In genomic region chr3:155886915-155887314, GRCh38 we compare ENCODE assay signal across 20 cellular contexts. TPM values are rescaled to one million over a fixed set of nuclear protein-coding genes. Genes with fewer than 3 reads are reported as not detected.
A peak's percentile ranks its signal among the peaks of the same experiment; 100 is the strongest.
DNase-seq lines count a peak whose midpoint lies in the region; ATAC-seq and TF ChIP-seq lines count a peak whose summit lies in the region.
"Had no signal": no experiment of that assay in that cellular context is flagged by ENCODE, and none has a peak within 500 bp of the region (broad histone marks: within the 10 kb centered on the region; RNA-seq: fewer than 3 reads in every experiment).

No MANE protein-coding gene starts in this region.

- peaks cover 57% of the 10 kb centered on the region for H3K4me1 Mint-ChIP-seq in activated CD8-positive, alpha-beta T cell treated with anti-CD3 and anti-CD28 coated beads for 36 hours (ENCODE audit: low read depth)
- H3K4me1 Mint-ChIP-seq in activated CD8-positive, alpha-beta T cell treated with anti-CD3 and anti-CD28 coated beads, Interleukin-2, amount 10 ng/mL, durations not matched to agents 7 days and 5 days (ENCODE audit: low read depth) = peaks cover 29% of the 10 kb centered on the region
- H3K4me1 Mint-ChIP-seq in stimulated activated naive CD8-positive, alpha-beta T cell treated with anti-CD3 and anti-CD28 coated beads, Interleukin-15, amount 100 ng/mL, for 72 hours = peaks cover 51% of the 10 kb centered on the region
- peaks cover 40% of the 10 kb centered on the region for H3K4me1 Mint-ChIP-seq in activated T-helper 2 cell treated with anti-CD3 and anti-CD28 coated beads, Interferon-gamma antibody, Interleukin-2, Interleukin-4, amounts not matched to agents 10 μg/mL and 5 μg/mL and 100 μg/mL, durations not matched to agents 14 hours and 24 hours and 36 hours (ENCODE audit: low read depth)
- H3K4me1 Mint-ChIP-seq in Calu3 (ENCODE audit: low read depth, unreplicated experiment) = peaks cover 53% of the 10 kb centered on the region

- ATAC-seq in activated CD8-positive, alpha-beta T cell treated with anti-CD3 and anti-CD28 coated beads for 36 hours = no peak
- ATAC-seq in activated CD8-positive, alpha-beta T cell treated with anti-CD3 and anti-CD28 coated beads, Interleukin-2, amount 10 ng/mL, durations not matched to agents 7 days and 5 days = no peak
- ATAC-seq in stimulated activated naive CD8-positive, alpha-beta T cell treated with anti-CD3 and anti-CD28 coated beads, Interleukin-15, Interleukin-2, amounts not matched to agents 100 U/mL and 50 U/mL, for 24 hours = peak; percentile 9
- no peak for ATAC-seq in stimulated activated naive CD8-positive, alpha-beta T cell treated with anti-CD3 and anti-CD28 coated beads, Interleukin-15, amount 100 ng/mL, for 72 hours
- no peak for ATAC-seq in left colon
- ATAC-seq: A549 had no signal

- no peaks in the 10 kb centered on the region for H3K9me3 Mint-ChIP-seq in activated CD8-positive, alpha-beta T cell treated with anti-CD3 and anti-CD28 coated beads for 36 hours
- no peaks in the 10 kb centered on the region for H3K9me3 Mint-ChIP-seq in activated CD8-positive, alpha-beta T cell treated with anti-CD3 and anti-CD28 coated beads, Interleukin-2, amount 10 ng/mL, durations not matched to agents 7 days and 5 days (ENCODE audit: insufficient read depth)
- H3K9me3 Mint-ChIP-seq in stimulated activated naive CD8-positive, alpha-beta T cell treated with anti-CD3 and anti-CD28 coated beads, Interleukin-15, amount 100 ng/mL, for 72 hours = no peaks in the 10 kb centered on the region
- no peaks in the 10 kb centered on the region for H3K9me3 Mint-ChIP-seq in activated T-helper 2 cell treated with anti-CD3 and anti-CD28 coated beads, Interferon-gamma antibody, Interleukin-2, Interleukin-4, amounts not matched to agents 10 μg/mL and 5 μg/mL and 100 μg/mL, durations not matched to agents 14 hours and 24 hours and 36 hours
- H3K9me3 Mint-ChIP-seq in Calu3 (ENCODE audit: low read depth, unreplicated experiment) = no peaks in the 10 kb centered on the region
- H3K9me3 Mint-ChIP-seq: CD4-positive, alpha-beta memory T cell had no signal

- no peak overlapping the region for H3K4me3 Mint-ChIP-seq in activated CD8-positive, alpha-beta T cell treated with anti-CD3 and anti-CD28 coated beads for 36 hours
- H3K4me3 Mint-ChIP-seq in activated CD8-positive, alpha-beta T cell treated with anti-CD3 and anti-CD28 coated beads, Interleukin-2, amount 10 ng/mL, durations not matched to agents 7 days and 5 days = no peak overlapping the region
- H3K4me3 Mint-ChIP-seq in stimulated activated naive CD8-positive, alpha-beta T cell treated with anti-CD3 and anti-CD28 coated beads, Interleukin-15, amount 100 ng/mL, for 72 hours = no peak overlapping the region
- H3K4me3 Mint-ChIP-seq in activated T-helper 2 cell treated with anti-CD3 and anti-CD28 coated beads, Interferon-gamma antibody, Interleukin-2, Interleukin-4, amounts not matched to agents 10 μg/mL and 5 μg/mL and 100 μg/mL, durations not matched to agents 14 hours and 24 hours and 36 hours (ENCODE audit: low read depth) = no peak overlapping the region
- no peak overlapping the region for H3K4me3 Mint-ChIP-seq in Calu3 (ENCODE audit: low read depth, unreplicated experiment)
- H3K4me3 Mint-ChIP-seq: CD4-positive, alpha-beta memory T cell had no signal

- CTCF ChIA-PET in activated CD8-positive, alpha-beta T cell treated with anti-CD3 and anti-CD28 coated beads for 36 hours (lab: Charles Lee) = no interaction called here
- CTCF ChIA-PET in activated CD8-positive, alpha-beta T cell treated with anti-CD3 and anti-CD28 coated beads, Interleukin-2, amount 10 ng/mL, durations not matched to agents 7 days and 5 days (lab: Charles Lee) = interaction anchor here (1.3 to 2.2 kb wide), 2 partner anchors 17 to 81 kb away, joined by 5 to 11 read pairs; partner anchors contain the start of gene C3orf33
- CTCF ChIA-PET in Calu3 (lab: Charles Lee) = interaction anchor here (0.6 kb wide), 1 partner anchor 9 kb away, joined by 5 read pairs; no protein-coding TSS in a partner anchor

- TF ChIP-seq CTCF in activated CD8-positive, alpha-beta T cell treated with anti-CD3 and anti-CD28 coated beads for 36 hours (IDR thresholded peaks at IDR 0.05) = no peak
- TF ChIP-seq CTCF in Calu3 (IDR thresholded peaks at IDR 0.05; ENCODE audit: unreplicated experiment) = no peak

- no peak for DNase-seq in activated CD8-positive, alpha-beta T cell treated with anti-CD3 and anti-CD28 coated beads for 36 hours
- no peak for DNase-seq in activated CD8-positive, alpha-beta T cell treated with anti-CD3 and anti-CD28 coated beads, Interleukin-2, amount 10 ng/mL, durations not matched to agents 7 days and 5 days
- no peak for DNase-seq in stimulated activated naive CD8-positive, alpha-beta T cell treated with anti-CD3 and anti-CD28 coated beads, Interleukin-15, Interleukin-2, amounts not matched to agents 100 U/mL and 50 U/mL, for 24 hours
- DNase-seq in stimulated activated naive CD8-positive, alpha-beta T cell treated with anti-CD3 and anti-CD28 coated beads, Interleukin-15, amount 100 ng/mL, for 72 hours = no peak
- DNase-seq in activated T-helper 2 cell treated with anti-CD3 and anti-CD28 coated beads, Interferon-gamma antibody, Interleukin-2, Interleukin-4, amounts not matched to agents 10 μg/mL and 5 μg/mL and 100 μg/mL, durations not matched to agents 14 hours and 24 hours and 36 hours (ENCODE audit: low spot score) = no peak
- DNase-seq in left colon (no peak), Calu3 (no peak), D341Med (ENCODE audit: low spot score) (no peak)
- DNase-seq: CD4-positive, alpha-beta memory T cell; DMS79; HCEC 1CT; NCI-H1417; NCI-H187; NCI-H2107; NCI-H510A; NCI-H748 treated with DMSO at 0.1 percent for 48 hours; NK-92 treated with Interleukin-12 subunit alpha and Interleukin-12 subunit beta, amount 100 ng/mL, for 24 hours; SHP77; SK-N-SH had no signal

- H3K36me3 Mint-ChIP-seq in activated CD8-positive, alpha-beta T cell treated with anti-CD3 and anti-CD28 coated beads for 36 hours (ENCODE audit: low read depth) = peaks cover 2% of the 10 kb centered on the region
- peaks cover 6% of the 10 kb centered on the region for H3K36me3 Mint-ChIP-seq in activated CD8-positive, alpha-beta T cell treated with anti-CD3 and anti-CD28 coated beads, Interleukin-2, amount 10 ng/mL, durations not matched to agents 7 days and 5 days (ENCODE audit: low read depth)
- H3K36me3 Mint-ChIP-seq in activated T-helper 2 cell treated with anti-CD3 and anti-CD28 coated beads, Interferon-gamma antibody, Interleukin-2, Interleukin-4, amounts not matched to agents 10 μg/mL and 5 μg/mL and 100 μg/mL, durations not matched to agents 14 hours and 24 hours and 36 hours (ENCODE audit: low read depth) = peaks cover 14% of the 10 kb centered on the region
- H3K36me3 Mint-ChIP-seq in Calu3 (ENCODE audit: insufficient read depth, unreplicated experiment) = no peaks in the 10 kb centered on the region

- peak overlapping the region; percentile 4 for H3K27ac Mint-ChIP-seq in activated CD8-positive, alpha-beta T cell treated with anti-CD3 and anti-CD28 coated beads for 36 hours
- H3K27ac Mint-ChIP-seq in activated CD8-positive, alpha-beta T cell treated with anti-CD3 and anti-CD28 coated beads, Interleukin-2, amount 10 ng/mL, durations not matched to agents 7 days and 5 days = no peak overlapping the region
- no peak overlapping the region for H3K27ac Mint-ChIP-seq in stimulated activated naive CD8-positive, alpha-beta T cell treated with anti-CD3 and anti-CD28 coated beads, Interleukin-15, amount 100 ng/mL, for 72 hours
- H3K27ac Mint-ChIP-seq in activated T-helper 2 cell treated with anti-CD3 and anti-CD28 coated beads, Interferon-gamma antibody, Interleukin-2, Interleukin-4, amounts not matched to agents 10 μg/mL and 5 μg/mL and 100 μg/mL, durations not matched to agents 14 hours and 24 hours and 36 hours = peak overlapping the region; percentile 67
- no peak overlapping the region for H3K27ac Mint-ChIP-seq in Calu3 (ENCODE audit: unreplicated experiment)

- no TSS peak for BruUV-seq in Calu3 (replicated peaks; lab: Mats Ljungman, UMichigan)

- intact Hi-C loops in activated CD8-positive, alpha-beta T cell treated with anti-CD3 and anti-CD28 coated beads for 36 hours (cut with micrococcal nuclease) = no loop called here
- intact Hi-C loops in activated T-helper 2 cell treated with anti-CD3 and anti-CD28 coated beads, Interferon-gamma antibody, Interleukin-2, Interleukin-4, amounts not matched to agents 10 μg/mL and 5 μg/mL and 100 μg/mL, durations not matched to agents 14 hours and 24 hours and 36 hours (cut with micrococcal nuclease) = loop anchor here (1.0 kb wide), 1 partner anchor 33 kb away; the partner anchor contains the start of gene SLC33A1
- intact Hi-C loops in left colon (cut with DNase I, micrococcal nuclease) (no loop called here), Calu3 (cut with micrococcal nuclease; ENCODE audit: unreplicated experiment) (no loop called here)

- no peaks in the 10 kb centered on the region for H3K27me3 Mint-ChIP-seq in activated CD8-positive, alpha-beta T cell treated with anti-CD3 and anti-CD28 coated beads for 36 hours
- no peaks in the 10 kb centered on the region for H3K27me3 Mint-ChIP-seq in activated CD8-positive, alpha-beta T cell treated with anti-CD3 and anti-CD28 coated beads, Interleukin-2, amount 10 ng/mL, durations not matched to agents 7 days and 5 days (ENCODE audit: low read depth)
- no peaks in the 10 kb centered on the region for H3K27me3 Mint-ChIP-seq in stimulated activated naive CD8-positive, alpha-beta T cell treated with anti-CD3 and anti-CD28 coated beads, Interleukin-15, amount 100 ng/mL, for 72 hours
- H3K27me3 Mint-ChIP-seq in activated T-helper 2 cell treated with anti-CD3 and anti-CD28 coated beads, Interferon-gamma antibody, Interleukin-2, Interleukin-4, amounts not matched to agents 10 μg/mL and 5 μg/mL and 100 μg/mL, durations not matched to agents 14 hours and 24 hours and 36 hours (ENCODE audit: low read depth) = no peaks in the 10 kb centered on the region
- H3K27me3 Mint-ChIP-seq in Calu3 (ENCODE audit: unreplicated experiment) = no peaks in the 10 kb centered on the region
- H3K27me3 Mint-ChIP-seq: CD4-positive, alpha-beta memory T cell had no signal

- POLR2A ChIA-PET in activated CD8-positive, alpha-beta T cell treated with anti-CD3 and anti-CD28 coated beads for 36 hours (lab: Charles Lee) = no interaction called here
- POLR2A ChIA-PET in activated CD8-positive, alpha-beta T cell treated with anti-CD3 and anti-CD28 coated beads, Interleukin-2, amount 10 ng/mL, durations not matched to agents 7 days and 5 days (lab: Charles Lee) = no interaction called here

RNA-seq across cellular contexts. Expression of gene GMPS, which starts 16.5 kb away (rescaled TPM):
- 100 to 1,000 TPM; 143 to 148 TPM for total RNA-seq in activated CD8-positive, alpha-beta T cell treated with anti-CD3 and anti-CD28 coated beads for 36 hours
- total RNA-seq in activated CD8-positive, alpha-beta T cell treated with anti-CD3 and anti-CD28 coated beads, Interleukin-2, amount 10 ng/mL, durations not matched to agents 7 days and 5 days = 100 to 1,000 TPM; 102 to 109 TPM
- 135 and 136 TPM in 2 replicates for total RNA-seq in activated T-helper 2 cell treated with anti-CD3 and anti-CD28 coated beads, Interferon-gamma antibody, Interleukin-2, Interleukin-4, amounts not matched to agents 10 μg/mL and 5 μg/mL and 100 μg/mL, durations not matched to agents 14 hours and 24 hours and 36 hours
- total RNA-seq in left colon (10 to 100 TPM; 37.0 to 39.6 TPM), Calu3 (2022) (171 and 194 TPM in 2 replicates)

RNA-seq across cellular contexts. Expression of gene SLC33A1, which starts 32.7 kb away (rescaled TPM):
- 10 to 100 TPM; 18.5 to 19.8 TPM for total RNA-seq in activated CD8-positive, alpha-beta T cell treated with anti-CD3 and anti-CD28 coated beads for 36 hours
- 10 to 100 TPM; 20.0 to 20.2 TPM for total RNA-seq in activated CD8-positive, alpha-beta T cell treated with anti-CD3 and anti-CD28 coated beads, Interleukin-2, amount 10 ng/mL, durations not matched to agents 7 days and 5 days
- total RNA-seq in activated T-helper 2 cell treated with anti-CD3 and anti-CD28 coated beads, Interferon-gamma antibody, Interleukin-2, Interleukin-4, amounts not matched to agents 10 μg/mL and 5 μg/mL and 100 μg/mL, durations not matched to agents 14 hours and 24 hours and 36 hours = 30.2 and 33.6 TPM in 2 replicates
- 10 to 100 TPM; 27.3 to 29.6 TPM for total RNA-seq in left colon
- total RNA-seq in Calu3 (2022) = 61.6 and 72.0 TPM in 2 replicates

Comparison
In these comparisons a context has a peak if more than half of its experiments do, and no peak if none do; other contexts are left out.
1. H3K27ac Mint-ChIP-seq: peak in activated CD8-positive, alpha-beta T cell treated with anti-CD3 and anti-CD28 coated beads for 36 hours (single experiment) and activated T-helper 2 cell treated with anti-CD3 and anti-CD28 coated beads, Interferon-gamma antibody, Interleukin-2, Interleukin-4, amounts not matched to agents 10 μg/mL and 5 μg/mL and 100 μg/mL, durations not matched to agents 14 hours and 24 hours and 36 hours (single experiment); none in activated CD8-positive, alpha-beta T cell treated with anti-CD3 and anti-CD28 coated beads, Interleukin-2, amount 10 ng/mL, durations not matched to agents 7 days and 5 days (single experiment), stimulated activated naive CD8-positive, alpha-beta T cell treated with anti-CD3 and anti-CD28 coated beads, Interleukin-15, amount 100 ng/mL, for 72 hours (0 of 2) and Calu3 (single experiment).